9 cellular contexts compared by ENCODE assay signal in the genomic region with DNA sequence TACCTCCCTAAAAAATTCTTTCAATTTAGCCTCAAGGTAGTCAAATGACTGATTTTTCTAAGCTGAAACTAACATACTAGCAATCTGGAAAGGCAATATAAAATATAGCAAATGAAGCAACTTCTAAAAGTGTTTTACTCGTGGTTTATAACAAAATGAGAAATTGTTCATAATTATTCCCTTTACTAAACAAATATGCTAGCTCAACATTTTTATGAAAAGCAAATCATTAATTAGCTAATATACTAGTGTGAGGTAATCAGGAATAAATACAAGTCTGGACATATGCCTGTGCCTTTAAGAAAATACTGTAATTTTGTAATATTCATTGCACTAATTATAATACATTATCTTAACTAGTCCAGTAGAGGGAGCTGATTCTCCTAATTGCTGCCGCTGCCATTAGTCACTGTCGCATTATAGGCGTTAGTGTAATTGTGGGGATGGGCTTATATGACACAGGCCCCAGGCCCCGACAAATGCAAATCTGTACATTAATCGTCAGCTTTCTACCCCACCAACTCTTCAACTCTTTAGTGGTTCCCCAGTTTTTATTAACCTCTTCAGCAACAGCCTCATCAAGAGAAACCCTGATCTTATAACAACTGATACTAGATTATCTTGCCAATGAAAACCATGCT.
A peak's percentile ranks its signal among the peaks of the same experiment; 100 is the strongest.
DNase-seq lines count a peak whose midpoint lies in the region; ATAC-seq, FAIRE-seq and TF ChIP-seq lines count a peak whose summit lies in the region.
"Had no signal": no experiment of that assay in that cellular context is flagged by ENCODE, and none has a peak within 500 bp of the region (broad histone marks: within the 10 kb centered on the region; RNA-seq: fewer than 3 reads in every experiment).

No MANE protein-coding gene starts in this region.

- no peaks in the 10 kb centered on the region for H3K79me2 ChIP-seq in astrocyte (ENCODE audit: insufficient read depth, low read length)

- H3K9me3 ChIP-seq in astrocyte (ENCODE audit: insufficient read depth, low read depth, low read length) = no peaks in the 10 kb centered on the region

- H3K4me2 ChIP-seq in astrocyte (ENCODE audit: low read length) = no peak overlapping the region

- peaks cover 12% of the 10 kb centered on the region for H3K36me3 ChIP-seq in astrocyte (ENCODE audit: insufficient read depth, low read length)

- TF ChIP-seq CTCF in astrocyte (IDR thresholded peaks at IDR 0.05; ENCODE audit: insufficient read depth, low read depth, low read length) (peak; percentile 69), type B pancreatic cell (conservative IDR thresholded peaks at IDR 0.05) (peak; percentile 67)

- no peak overlapping the region for H3K4me3 Mint-ChIP-seq in astrocyte (ENCODE audit: unreplicated experiment)
- no peak overlapping the region for H3K4me3 Mint-ChIP-seq in type B pancreatic cell
- H3K4me3 Mint-ChIP-seq: central memory CD8-positive, alpha-beta T cell had no signal

- no peaks in the 10 kb centered on the region for H3K27me3 ChIP-seq in astrocyte (ENCODE audit: insufficient read depth, low read length)

- H3K27me3 Mint-ChIP-seq in astrocyte (ENCODE audit: low read depth, unreplicated experiment) = no peaks in the 10 kb centered on the region
- H3K27me3 Mint-ChIP-seq in type B pancreatic cell = no peaks in the 10 kb centered on the region

- no peak overlapping the region for H3K9ac ChIP-seq in astrocyte (ENCODE audit: low read length)

- H3K4me3 ChIP-seq in astrocyte (ENCODE audit: insufficient read depth, low read depth, low read length) = no peak overlapping the region

- no peak overlapping the region for H3K27ac ChIP-seq in astrocyte (ENCODE audit: low read depth, low read length)

- H3K4me1 Mint-ChIP-seq in astrocyte (ENCODE audit: low read depth, unreplicated experiment) (peaks cover 7% of the 10 kb centered on the region), type B pancreatic cell (ENCODE audit: unreplicated experiment) (peaks cover 17% of the 10 kb centered on the region)
- H3K4me1 Mint-ChIP-seq: central memory CD8-positive, alpha-beta T cell had no signal

- no peaks in the 10 kb centered on the region for H3K4me1 ChIP-seq in astrocyte (ENCODE audit: insufficient read depth, low read length)

- no peak overlapping the region for H3K27ac Mint-ChIP-seq in astrocyte (ENCODE audit: unreplicated experiment)
- no peak overlapping the region for H3K27ac Mint-ChIP-seq in type B pancreatic cell

- H4K20me1 ChIP-seq in astrocyte (ENCODE audit: insufficient read depth, low read length) = no peaks in the 10 kb centered on the region

- peak; percentile 8 for DNase-seq in stimulated activated CD4-positive, alpha-beta T cell treated with anti-CD3 and anti-CD28 coated beads, Interleukin-4, amount 100 ng/mL, for 24 hours
- DNase-seq in stimulated activated CD4-positive, alpha-beta T cell treated with anti-CD3 and anti-CD28 coated beads, Interleukin-12 subunit alpha, Interleukin-12 subunit beta, amount 100 ng/mL, for 4 hours = no peak
- DNase-seq in NCI-H2196 (lab: John Stamatoyannopoulos, UW; ENCODE audit: unreplicated experiment) = peak; percentile 51
- DNase-seq in astrocyte (ENCODE audit: low read depth) = no peak
- DNase-seq in iris pigment epithelial cell (ENCODE audit: low read depth) = peak; percentile 41
- DNase-seq in type B pancreatic cell (ENCODE audit: extremely low spot score, unreplicated experiment) = no peak
- no peak for DNase-seq in 8988T

- ATAC-seq in HG02938 (IDR thresholded peaks at IDR 0.05; ENCODE audit: unreplicated experiment) = peak; percentile 71

- H3K9me3 Mint-ChIP-seq in astrocyte (ENCODE audit: unreplicated experiment) = peaks cover 4% of the 10 kb centered on the region
- H3K9me3 Mint-ChIP-seq in type B pancreatic cell = peaks cover 10% of the 10 kb centered on the region
- H3K9me3 Mint-ChIP-seq: central memory CD8-positive, alpha-beta T cell had no signal

- H2AFZ ChIP-seq in astrocyte (ENCODE audit: low read depth, low read length) = no peak overlapping the region

- FAIRE-seq in astrocyte (lab: Jason Lieb, UNC) = no peak

- H3K36me3 Mint-ChIP-seq in astrocyte (ENCODE audit: low read depth, unreplicated experiment) (peaks cover 39% of the 10 kb centered on the region), type B pancreatic cell (peaks cover 63% of the 10 kb centered on the region)

Comparison
In these comparisons a context has a peak if more than half of its experiments do, and no peak if none do; other contexts are left out.
1. DNase-seq: peak in stimulated activated CD4-positive, alpha-beta T cell treated with anti-CD3 and anti-CD28 coated beads, Interleukin-4, amount 100 ng/mL, for 24 hours (single experiment), NCI-H2196 (single experiment) and iris pigment epithelial cell (single experiment); none in stimulated activated CD4-positive, alpha-beta T cell treated with anti-CD3 and anti-CD28 coated beads, Interleukin-12 subunit alpha, Interleukin-12 subunit beta, amount 100 ng/mL, for 4 hours (single experiment), astrocyte (single experiment), type B pancreatic cell (single experiment) and 8988T (single experiment).